Comparison of ENCODE assay signal across 14 cellular contexts in the genomic region with DNA sequence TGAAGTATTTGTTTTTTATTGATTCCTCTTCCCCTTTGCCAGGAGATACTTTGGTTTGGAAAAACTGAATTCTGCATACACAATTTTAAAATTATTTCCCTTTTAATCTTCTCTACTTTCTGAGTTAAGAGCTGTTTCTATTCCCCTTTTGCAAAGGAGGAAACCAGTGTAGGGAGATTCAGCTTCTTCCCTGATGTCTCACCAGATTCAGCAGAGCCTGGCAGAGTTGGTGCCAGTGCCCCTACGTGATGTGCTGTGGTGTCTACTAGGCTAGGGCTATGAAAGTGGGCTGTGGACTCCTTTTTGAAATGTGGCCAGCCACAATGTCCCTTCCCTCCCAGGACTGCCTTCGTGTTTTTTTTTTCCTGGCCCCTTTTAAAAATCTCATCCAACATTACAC. TPM values are rescaled to one million over a fixed set of nuclear protein-coding genes. Genes with fewer than 3 reads are reported as not detected.
DNase-seq lines count a peak whose midpoint lies in the region; ATAC-seq and TF ChIP-seq lines count a peak whose summit lies in the region.
"Had no signal": no experiment of that assay in that cellular context is flagged by ENCODE, and none has a peak within 500 bp of the region (broad histone marks: within the 10 kb centered on the region; RNA-seq: fewer than 3 reads in every experiment).

No MANE protein-coding gene starts in this region.

- peaks cover 66% of the 10 kb centered on the region for H3K36me3 ChIP-seq in OCI-LY7 (ENCODE audit: insufficient read depth, low read length)
- no peaks in the 10 kb centered on the region for H3K36me3 ChIP-seq in hepatocyte (replicated peaks; ENCODE audit: insufficient read depth, low read depth)
- H3K36me3 ChIP-seq: transverse colon had no signal

- no peaks in the 10 kb centered on the region for H3K27me3 Mint-ChIP-seq in activated T-cell treated with anti-CD3 and anti-CD28 coated beads, Interleukin-2, amount 50 U/mL, for 72 hours (ENCODE audit: low read depth)
- H3K27me3 Mint-ChIP-seq in stimulated activated naive B cell treated with anti-CD40 and anti-IgM and Interleukin-4, amounts not matched to agents 10 μg/mL and 1 μg/mL and 100 μg/mL, for 72 hours: no peaks in the 10 kb centered on the region

- H3K36me3 Mint-ChIP-seq in activated T-cell treated with anti-CD3 and anti-CD28 coated beads, Interleukin-2, amount 50 U/mL, for 72 hours (ENCODE audit: insufficient read depth in 2 of 2): peaks cover 2 to 26% of the 10 kb centered on the region in 2 donors
- H3K36me3 Mint-ChIP-seq in stimulated activated naive B cell treated with anti-CD40 and anti-IgM and Interleukin-4, amounts not matched to agents 10 μg/mL and 1 μg/mL and 100 μg/mL, for 72 hours: peaks cover 15 to 42% of the 10 kb centered on the region in 2 donors

- H3K79me2 ChIP-seq in OCI-LY7 (ENCODE audit: insufficient read depth, low read depth, low read length): peaks cover 74% of the 10 kb centered on the region
- peaks cover 73% of the 10 kb centered on the region for H3K79me2 ChIP-seq in hepatocyte

- TF ChIP-seq CTCF in OCI-LY7 (conservative IDR thresholded peaks at IDR 0.05; ENCODE audit: low read length) (no peak), dorsolateral prefrontal cortex (IDR thresholded peaks at IDR 0.05 in 54 of 56, conservative IDR thresholded peaks at IDR 0.05 in 2 of 56; ENCODE audit: low read depth in 1 of 56, partially characterized antibody in 56 of 56) (no peak), hepatocyte (IDR thresholded peaks at IDR 0.05; ENCODE audit: poor library complexity) (no peak)

- peaks cover 53% of the 10 kb centered on the region for H4K20me1 ChIP-seq in OCI-LY7 (ENCODE audit: insufficient read depth, low read length)
- peaks cover 21% of the 10 kb centered on the region for H4K20me1 ChIP-seq in hepatocyte (ENCODE audit: insufficient read depth, poor library complexity, severe bottlenecking)

- ATAC-seq in activated T-cell treated with anti-CD3 and anti-CD28 coated beads, Interleukin-2, amount 50 U/mL, for 72 hours (replicated peaks in 1 of 2): no peak
- ATAC-seq in stimulated activated naive B cell treated with anti-CD40 and anti-IgM and Interleukin-4, amounts not matched to agents 10 μg/mL and 1 μg/mL and 100 μg/mL, for 72 hours (replicated peaks): peak in 1 of 2 donors; percentile 39
- ATAC-seq: body of pancreas had no signal

- H3K4me2 ChIP-seq in OCI-LY7 (ENCODE audit: low read length) (peak overlapping the region; percentile 90), hepatocyte (no peak overlapping the region)

- no peak overlapping the region for H2AFZ ChIP-seq in OCI-LY7 (ENCODE audit: low read length)
- no peak overlapping the region for H2AFZ ChIP-seq in hepatocyte

- H3K4me1 Mint-ChIP-seq in activated T-cell treated with anti-CD3 and anti-CD28 coated beads, Interleukin-2, amount 50 U/mL, for 72 hours (ENCODE audit: low read depth): peaks cover 62% of the 10 kb centered on the region
- peaks cover 30 to 56% of the 10 kb centered on the region in 2 donors for H3K4me1 Mint-ChIP-seq in stimulated activated naive B cell treated with anti-CD40 and anti-IgM and Interleukin-4, amounts not matched to agents 10 μg/mL and 1 μg/mL and 100 μg/mL, for 72 hours

- peak overlapping the region; percentile 47 to 87 for H3K4me3 Mint-ChIP-seq in activated T-cell treated with anti-CD3 and anti-CD28 coated beads, Interleukin-2, amount 50 U/mL, for 72 hours
- H3K4me3 Mint-ChIP-seq in stimulated activated naive B cell treated with anti-CD40 and anti-IgM and Interleukin-4, amounts not matched to agents 10 μg/mL and 1 μg/mL and 100 μg/mL, for 72 hours: peak overlapping the region; percentile 58 to 59

- DNase-seq in activated T-cell treated with anti-CD3 and anti-CD28 coated beads, Interleukin-2, amount 50 U/mL, for 72 hours: no peak
- no peak for DNase-seq in activated T-cell treated with anti-CD3 and anti-CD28 coated beads for 4 hours
- DNase-seq in OCI-LY7 (ENCODE audit: low spot score): peak; percentile 7
- no peak for DNase-seq in dorsolateral prefrontal cortex
- DNase-seq in stimulated activated naive B cell treated with anti-CD40 and anti-IgM and Interleukin-4, amounts not matched to agents 10 μg/mL and 1 μg/mL and 100 μg/mL, for 72 hours: no peak
- no peak for DNase-seq in epidermal melanocyte (ENCODE audit: insufficient read length, low spot score)
- no peak for DNase-seq in NCI-H2196 (lab: John Stamatoyannopoulos, UW; ENCODE audit: unreplicated experiment)
- no peak for DNase-seq in hepatocyte (ENCODE audit: low spot score)
- DNase-seq: body of pancreas, mesendoderm, NCI-H1417, T-helper 9 cell, transverse colon had no signal

- no peak overlapping the region for H3K27ac Mint-ChIP-seq in activated T-cell treated with anti-CD3 and anti-CD28 coated beads, Interleukin-2, amount 50 U/mL, for 72 hours
- H3K27ac Mint-ChIP-seq in stimulated activated naive B cell treated with anti-CD40 and anti-IgM and Interleukin-4, amounts not matched to agents 10 μg/mL and 1 μg/mL and 100 μg/mL, for 72 hours: peak overlapping the region; percentile 90

- WGBS in hepatocyte (ENCODE audit: low lambda C conversion rate, missing lambda C conversion rate): 89% methylated on average over 2 of the region's 2 CpGs

- no TSS peak for BruUV-seq in OCI-LY7 (replicated peaks; lab: Mats Ljungman, UMichigan)

- no peaks in the 10 kb centered on the region for H3K9me3 Mint-ChIP-seq in activated T-cell treated with anti-CD3 and anti-CD28 coated beads, Interleukin-2, amount 50 U/mL, for 72 hours
- no peaks in the 10 kb centered on the region for H3K9me3 Mint-ChIP-seq in stimulated activated naive B cell treated with anti-CD40 and anti-IgM and Interleukin-4, amounts not matched to agents 10 μg/mL and 1 μg/mL and 100 μg/mL, for 72 hours

- H3K9me2 ChIP-seq in OCI-LY7 (ENCODE audit: insufficient read depth, low read length) (no peaks in the 10 kb centered on the region), hepatocyte (replicated peaks; ENCODE audit: insufficient read depth) (no peaks in the 10 kb centered on the region)

- CTCF ChIA-PET in OCI-LY7 (lab: Charles Lee; ENCODE audit: unreplicated experiment): no interaction called here

- no peaks in the 10 kb centered on the region for H3K9me3 ChIP-seq in OCI-LY7 (ENCODE audit: low read length)
- H3K9me3 ChIP-seq in hepatocyte (ENCODE audit: low read depth): no peaks in the 10 kb centered on the region
- H3K9me3 ChIP-seq: body of pancreas, transverse colon had no signal

- peak overlapping the region; percentile 89 for H3K4me3 ChIP-seq in OCI-LY7 (ENCODE audit: low read depth, low read length, poor library complexity, severe bottlenecking)
- peak overlapping the region in 34 of 59 donors; percentile 0 to 100 (median 93) for H3K4me3 ChIP-seq in dorsolateral prefrontal cortex
- H3K4me3 ChIP-seq in hepatocyte: no peak overlapping the region
- H3K4me3 ChIP-seq: body of pancreas, transverse colon had no signal

- H3K27me3 ChIP-seq in dorsolateral prefrontal cortex: no peaks in the 10 kb centered on the region
- H3K27me3 ChIP-seq in hepatocyte: no peaks in the 10 kb centered on the region
- H3K27me3 ChIP-seq: body of pancreas, transverse colon had no signal

- POLR2A ChIA-PET in OCI-LY7 (lab: Charles Lee): interaction anchor here (0.6 to 2.3 kb wide), 4 partner anchors 10 to 194 kb away, joined by 3 to 16 read pairs (median 4); no protein-coding TSS in a partner anchor

- no peak overlapping the region for H3K27ac ChIP-seq in OCI-LY7 (ENCODE audit: low read depth, low read length, poor library complexity, severe bottlenecking)
- H3K27ac ChIP-seq in dorsolateral prefrontal cortex: peak overlapping the region in 40 of 59 donors; percentile 2 to 72 (median 44)
- H3K27ac ChIP-seq in hepatocyte: no peak overlapping the region
- H3K27ac ChIP-seq: body of pancreas, epithelial cell of prostate, transverse colon had no signal

- peaks cover 38% of the 10 kb centered on the region for H3K4me1 ChIP-seq in OCI-LY7 (ENCODE audit: insufficient read depth, low read length, poor library complexity, severe bottlenecking)
- peaks cover 12% of the 10 kb centered on the region for H3K4me1 ChIP-seq in hepatocyte (ENCODE audit: insufficient read depth)

- intact Hi-C loops in OCI-LY7 (cut with micrococcal nuclease; ENCODE audit: unreplicated experiment) (loop anchor here (5.0 kb wide), 2 partner anchors 472 to 1978 kb away; a partner anchor contains a TSS), dorsolateral prefrontal cortex (cut with DNase I) (loop anchor here in 1 of 2 donors (5.0 kb wide), 1 partner anchor 167 kb away; a partner anchor contains a TSS)

RNA-seq across cellular contexts. Expression of a gene that starts 2.5 kb away (rescaled TPM):
- 10 to 100 TPM; 35.8 to 37.3 TPM for total RNA-seq in activated T-cell treated with anti-CD3 and anti-CD28 coated beads, Interleukin-2, amount 50 U/mL, for 72 hours
- total RNA-seq in OCI-LY7 (2014; rRNA removed; shearing (Covaris generic)): 63.5 and 75.1 TPM in 2 replicates
- 71.1 and 83.5 TPM in 2 replicates for total RNA-seq in OCI-LY7 (2022)
- 10 to 100 TPM; 36.5 to 92.4 (median 69.9) TPM for total RNA-seq in dorsolateral prefrontal cortex
- 44.8 and 47.6 TPM in 2 replicates for total RNA-seq in hepatocyte
- polyA plus RNA-seq in hepatocyte: 25.8 and 31.8 TPM in 2 replicates

Comparison
In these comparisons a context has a peak if more than half of its experiments do, and no peak if none do; other contexts are left out.
1. H3K27ac ChIP-seq: peak in dorsolateral prefrontal cortex (40 of 59); none in OCI-LY7 (single experiment) and hepatocyte (single experiment).